ENCODE assay signal across 9 cellular contexts in the genomic region with DNA sequence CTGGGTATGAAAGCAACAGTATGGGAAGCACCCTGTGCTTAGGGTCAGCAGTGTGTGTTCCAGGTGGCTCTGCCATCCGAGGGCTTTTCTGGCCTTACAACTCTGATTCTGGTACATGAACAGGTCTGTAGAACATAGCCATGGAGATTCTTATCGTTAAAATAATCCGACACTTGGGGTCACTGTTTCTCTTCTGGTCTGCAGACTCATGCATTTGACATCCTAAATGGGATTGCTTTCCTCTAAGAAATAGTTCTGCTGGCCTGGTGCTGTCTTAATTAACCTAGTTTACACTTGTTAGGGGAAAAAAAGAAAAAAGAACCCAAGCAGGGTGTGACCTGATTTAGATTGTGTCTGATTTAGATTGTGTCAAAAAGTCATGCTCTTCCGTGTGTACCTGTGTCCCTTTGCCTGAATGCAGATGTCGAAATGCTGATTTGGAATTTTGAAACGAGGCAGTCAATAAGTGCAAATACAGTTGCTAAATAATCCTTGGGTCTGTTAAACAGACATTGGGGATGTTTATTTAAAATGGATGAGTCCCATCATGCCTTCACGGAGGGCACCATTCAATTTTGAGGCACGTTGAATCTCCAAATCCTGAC. TPM values are rescaled to one million over a fixed set of nuclear protein-coding genes. Genes with fewer than 3 reads are reported as not detected.
DNase-seq lines count a peak whose midpoint lies in the region; ATAC-seq and TF ChIP-seq lines count a peak whose summit lies in the region.
"Had no signal": no experiment of that assay in that cellular context is flagged by ENCODE, and none has a peak within 500 bp of the region (broad histone marks: within the 10 kb centered on the region; RNA-seq: fewer than 3 reads in every experiment).

No MANE protein-coding gene starts in this region.

- H3K36me3 ChIP-seq in DND-41 (ENCODE audit: insufficient read depth, low read length) (no peaks in the 10 kb centered on the region), adrenal gland (replicated peaks in 1 of 2) (no peaks in the 10 kb centered on the region), upper lobe of left lung (no peaks in the 10 kb centered on the region)
- H3K36me3 ChIP-seq: thoracic aorta had no signal

- no peaks in the 10 kb centered on the region for H4K20me1 ChIP-seq in DND-41 (ENCODE audit: insufficient read depth, low read length)

- H3K27ac ChIP-seq in DND-41 (ENCODE audit: low read length) (no peak overlapping the region), adrenal gland (no peak overlapping the region), upper lobe of left lung (no peak overlapping the region)
- H3K27ac ChIP-seq: thoracic aorta had no signal

- H3K4me1 ChIP-seq in DND-41 (ENCODE audit: insufficient read depth, low read length) (no peaks in the 10 kb centered on the region), adrenal gland (replicated peaks in 1 of 2) (peaks cover 0 to 3% of the 10 kb centered on the region in 2 donors), upper lobe of left lung (no peaks in the 10 kb centered on the region)

- ATAC-seq in DND-41 (ENCODE audit: insufficient read depth, low read depth), result peak; percentile 86
- ATAC-seq in upper lobe of left lung (ENCODE audit: low FRiP score in 2 of 2), result peak in 1 of 2 donors; percentile 53
- ATAC-seq in HG03159 (IDR thresholded peaks at IDR 0.05; ENCODE audit: unreplicated experiment), result no peak

- intact Hi-C loops in adrenal gland (cut with DNase I), result loop anchor here in 1 of 2 donors (10.0 kb wide), 1 partner anchor 568 kb away; no protein-coding TSS in a partner anchor

- no peaks in the 10 kb centered on the region for H3K27me3 ChIP-seq in DND-41 (ENCODE audit: insufficient read depth, low read length, poor library complexity)
- H3K27me3 ChIP-seq in adrenal gland, result peaks cover 7% of the 10 kb centered on the region
- no peaks in the 10 kb centered on the region for H3K27me3 ChIP-seq in upper lobe of left lung

- H2AFZ ChIP-seq in DND-41 (ENCODE audit: low read depth, low read length), result no peak overlapping the region

- no peak for TF ChIP-seq EP300 in upper lobe of left lung (IDR thresholded peaks at IDR 0.05)

- peak; percentile 71 for TF ChIP-seq CTCF in DND-41 (IDR thresholded peaks at IDR 0.05; ENCODE audit: borderline replicate concordance, extremely low read depth, low read length, poor library complexity, severe bottlenecking)
- TF ChIP-seq CTCF in adrenal gland (IDR thresholded peaks at IDR 0.05), result peak in 5 of 6 experiments; percentile 30 to 39 (median 38)
- TF ChIP-seq CTCF in upper lobe of left lung (IDR thresholded peaks at IDR 0.05), result peak in 4 of 6 experiments; percentile 7 to 59 (median 43)

- H3K79me2 ChIP-seq in DND-41 (ENCODE audit: insufficient read depth, low read length), result no peaks in the 10 kb centered on the region

- no peak overlapping the region for H3K4me2 ChIP-seq in DND-41 (ENCODE audit: insufficient read depth, low read length)

- 47 to 52% (median 50%) methylated on average over 8 of the region's 8 CpGs for WGBS in adrenal gland, 4 donors
- WGBS in upper lobe of left lung, 2 donors, result 38% methylated on average over 8 of the region's 8 CpGs

- no peak overlapping the region for H3K9ac ChIP-seq in DND-41 (ENCODE audit: low read depth, low read length)

- H3K9me3 ChIP-seq in DND-41 (ENCODE audit: insufficient read depth, low read length, severe bottlenecking) (no peaks in the 10 kb centered on the region), adrenal gland (replicated peaks in 1 of 3) (no peaks in the 10 kb centered on the region), upper lobe of left lung (no peaks in the 10 kb centered on the region)
- H3K9me3 ChIP-seq: thoracic aorta had no signal

- TF ChIP-seq POLR2A in adrenal gland (IDR thresholded peaks at IDR 0.05), result no peak
- no peak for TF ChIP-seq POLR2A in upper lobe of left lung (IDR thresholded peaks at IDR 0.05)

- peak; percentile 56 for DNase-seq in 8988T
- peak; percentile 36 for DNase-seq in DND-41
- DNase-seq in NCI-H1436 (lab: John Stamatoyannopoulos, UW), result peak; percentile 66
- no peak for DNase-seq in adrenal gland
- DNase-seq in iris pigment epithelial cell (ENCODE audit: low read depth), result peak; percentile 69
- no peak for DNase-seq in upper lobe of left lung
- DNase-seq in activated gamma-delta T cell (lab: John Stamatoyannopoulos, UW), result no peak

- no peak overlapping the region for H3K4me3 ChIP-seq in DND-41 (ENCODE audit: low read depth in 1 of 2, low read length in 2 of 2)
- H3K4me3 ChIP-seq in adrenal gland, result no peak overlapping the region
- H3K4me3 ChIP-seq in upper lobe of left lung, result no peak overlapping the region
- H3K4me3 ChIP-seq: thoracic aorta had no signal

RNA-seq across cellular contexts. Expression of gene TRPM8, which starts 59.6 kb away (rescaled TPM):
- not detected for total RNA-seq in adrenal gland
- polyA plus RNA-seq in adrenal gland, result not detected
- under 1 TPM in 2 of 6 donors, not detected in 4; 0.17 to 0.30 TPM for total RNA-seq in upper lobe of left lung
- total RNA-seq: thoracic aorta had no signal

Comparison
In these comparisons a context has a peak if more than half of its experiments do, and no peak if none do; other contexts are left out.
1. DNase-seq: peak in 8988T (single experiment), DND-41 (single experiment), NCI-H1436 (single experiment) and iris pigment epithelial cell (single experiment); none in adrenal gland (0 of 7), upper lobe of left lung (0 of 2) and activated gamma-delta T cell (single experiment).
2. Peak in every context shown above with its lines, with median percentiles within 50 percentile points of each other: CTCF ChIP-seq.